In genomic region chr2:39595116-39595515, GRCh38 we compare ENCODE assay signal across 14 cellular contexts.
A peak's percentile ranks its signal among the peaks of the same experiment; 100 is the strongest.
DNase-seq lines count a peak whose midpoint lies in the region; ATAC-seq and TF ChIP-seq lines count a peak whose summit lies in the region.
"Had no signal": no experiment of that assay in that cellular context is flagged by ENCODE, and none has a peak within 500 bp of the region (broad histone marks: within the 10 kb centered on the region; RNA-seq: fewer than 3 reads in every experiment).

No MANE protein-coding gene starts in this region.

- no peak for TF ChIP-seq CTCF in ascending aorta (IDR thresholded peaks at IDR 0.05)

- WGBS in mesendoderm (ENCODE audit: extremely low coverage, insufficient coverage, low lambda C conversion rate): no CpG with 5 or more reads among the region's 1 CpG

- DNase-seq in LHCN-M2 (ENCODE audit: low read depth): peak; percentile 34
- peak; percentile 21 for DNase-seq in astrocyte of the hippocampus (ENCODE audit: low read depth, low spot score)
- no peak for DNase-seq in mesendoderm
- no peak for DNase-seq in ascending aorta (ENCODE audit: low spot score in 2 of 2)
- DNase-seq in left lobe of liver (ENCODE audit: low spot score): no peak
- DNase-seq: CD8-positive, alpha-beta T cell; DMS 273 treated with DMSO at 0.1 percent for 48 hours; DMS53; DND-41; HCEC 1CT had no signal

- H4K8ac ChIP-seq in mesendoderm (ENCODE audit: low read depth, low read length): no peak overlapping the region

- peak overlapping the region; percentile 7 for H3K56ac ChIP-seq in mesendoderm (ENCODE audit: low read length)

- H3K9ac ChIP-seq in mesendoderm (ENCODE audit: low read length): no peak overlapping the region
- H3K9ac ChIP-seq: BLaER1 treated with 17β-estradiol and CSF1 and Interleukin-3, amounts not matched to agents 10 nM and 100 nM had no signal

- no peak overlapping the region for H2BK5ac ChIP-seq in mesendoderm (ENCODE audit: low read length)

- H3K27ac ChIP-seq in mesendoderm (ENCODE audit: low read depth, low read length) (no peak overlapping the region), ascending aorta (no peak overlapping the region)
- H3K27ac ChIP-seq: BLaER1 treated with 17β-estradiol and CSF1 and Interleukin-3, amounts not matched to agents 10 nM and 100 nM; HL-60 had no signal

- ATAC-seq in GM21360 (IDR thresholded peaks at IDR 0.05; ENCODE audit: unreplicated experiment): no peak
- no peak for ATAC-seq in left lobe of liver
- ATAC-seq: CD8-positive, alpha-beta T cell; GM23338 had no signal

- H3K4me2 ChIP-seq in mesendoderm (ENCODE audit: low read length): no peak overlapping the region
- H3K4me2 ChIP-seq: BLaER1 treated with 17β-estradiol and CSF1 and Interleukin-3, amounts not matched to agents 10 nM and 100 nM; GM23338 had no signal

- H3K4me3 ChIP-seq in mesendoderm (ENCODE audit: low read length) (no peak overlapping the region), ascending aorta (no peak overlapping the region)
- H3K4me3 ChIP-seq: BLaER1 treated with 17β-estradiol and CSF1 and Interleukin-3, amounts not matched to agents 10 nM and 100 nM; GM23338 had no signal

- H4K5ac ChIP-seq in mesendoderm (ENCODE audit: low read length): no peak overlapping the region

- H3K79me1 ChIP-seq in mesendoderm (ENCODE audit: low read length): no peaks in the 10 kb centered on the region

- H2BK15ac ChIP-seq in mesendoderm (replicated peaks; ENCODE audit: low read depth): no peak overlapping the region

- H3K4ac ChIP-seq in mesendoderm (ENCODE audit: low read depth, low read length): no peak overlapping the region

- H3K9me3 ChIP-seq in ascending aorta: no peaks in the 10 kb centered on the region
- H3K9me3 ChIP-seq: BLaER1 treated with 17β-estradiol and CSF1 and Interleukin-3, amounts not matched to agents 10 nM and 100 nM had no signal

- H3K36me3 ChIP-seq in mesendoderm (ENCODE audit: control insufficient read depth, insufficient read depth, low read length) (no peaks in the 10 kb centered on the region), ascending aorta (no peaks in the 10 kb centered on the region)
- H3K36me3 ChIP-seq: BLaER1 treated with 17β-estradiol and CSF1 and Interleukin-3, amounts not matched to agents 10 nM and 100 nM had no signal

- no peaks in the 10 kb centered on the region for H3K27me3 ChIP-seq in mesendoderm (ENCODE audit: insufficient read depth, low read length, poor library complexity)
- no peaks in the 10 kb centered on the region for H3K27me3 ChIP-seq in ascending aorta
- H3K27me3 ChIP-seq: BLaER1 treated with 17β-estradiol and CSF1 and Interleukin-3, amounts not matched to agents 10 nM and 100 nM had no signal

- H3K79me2 ChIP-seq in mesendoderm (ENCODE audit: control insufficient read depth, insufficient read depth, low read length): no peaks in the 10 kb centered on the region

- H3K23ac ChIP-seq in mesendoderm (ENCODE audit: low read length): no peak overlapping the region

- no peaks in the 10 kb centered on the region for H3K4me1 ChIP-seq in mesendoderm (ENCODE audit: control insufficient read depth, low read depth, low read length)
- H3K4me1 ChIP-seq in ascending aorta: no peaks in the 10 kb centered on the region
- H3K4me1 ChIP-seq: BLaER1 treated with 17β-estradiol and CSF1 and Interleukin-3, amounts not matched to agents 10 nM and 100 nM had no signal

- H3K18ac ChIP-seq in mesendoderm (ENCODE audit: low read length): no peak overlapping the region

- intact Hi-C loops in ascending aorta (cut with DNase I): no loop called here

- H2BK120ac ChIP-seq in mesendoderm (ENCODE audit: low read depth, low read length): no peak overlapping the region

- H2AK5ac ChIP-seq in mesendoderm (ENCODE audit: low read length): no peak overlapping the region

Comparison
In these comparisons a context has a peak if more than half of its experiments do, and no peak if none do; other contexts are left out.
1. DNase-seq: peak in LHCN-M2 (single experiment) and astrocyte of the hippocampus (single experiment); none in mesendoderm (single experiment), ascending aorta (0 of 2) and left lobe of liver (single experiment).